8 cellular contexts compared by ENCODE assay signal in genomic region chr1:228081578-228082259, GRCh38. TPM values are rescaled to one million over a fixed set of nuclear protein-coding genes. Genes with fewer than 3 reads are reported as not detected.
DNase-seq lines count a peak whose midpoint lies in the region; ATAC-seq and TF ChIP-seq lines count a peak whose summit lies in the region.

No MANE protein-coding gene starts in this region.

- peak overlapping the region; percentile 93 for H3K27ac ChIP-seq in HL-60 (replicated peaks)
- no peak overlapping the region for H3K27ac ChIP-seq in iPS DF 6.9 (ENCODE audit: low read length)

- peaks cover 24 to 25% of the 10 kb centered on the region in 2 donors for H3K36me3 Mint-ChIP-seq in activated naive CD4-positive, alpha-beta T cell treated with anti-CD3 and anti-CD28 coated beads, Interleukin-2, amount 50 U/mL, for 72 hours
- peaks cover 55% of the 10 kb centered on the region for H3K36me3 Mint-ChIP-seq in stimulated activated effector memory CD8-positive, alpha-beta T cell treated with anti-CD3 and anti-CD28 coated beads, Interleukin-12 subunit alpha, Interleukin-12 subunit beta, amount 100 ng/mL, for 72 hours

- H3K4me3 ChIP-seq in HL-60 (replicated peaks; ENCODE audit: insufficient read depth, low read length) (peak overlapping the region; percentile 76), iPS DF 6.9 (ENCODE audit: low read length) (peak overlapping the region; percentile 64; the same call in 1 of the 2 replicates)

- H3K27me3 ChIP-seq in HL-60 (ENCODE audit: insufficient read depth, poor library complexity, severe bottlenecking): no peaks in the 10 kb centered on the region
- peaks cover 7% of the 10 kb centered on the region; the same call in 1 of the 2 replicates for H3K27me3 ChIP-seq in iPS DF 6.9 (ENCODE audit: control insufficient read depth, insufficient read depth, low read length)

- no peak for TF ChIP-seq CTCF in HL-60 (IDR thresholded peaks at IDR 0.05; ENCODE audit: insufficient read depth, low read length)

- DNase-seq in Daoy (ENCODE audit: low read depth) (peak; percentile 41), HL-60 (ENCODE audit: low read depth in 1 of 2, low spot score in 1 of 2) (no peak), iPS DF 6.9 (ENCODE audit: low read depth, low spot score) (no peak), kidney tubule cell (ENCODE audit: low spot score) (no peak), NOMO-1 (lab: John Stamatoyannopoulos, UW; ENCODE audit: unreplicated experiment in 2 of 2) (no peak)
- peak in 1 of 2 donors; percentile 43 for DNase-seq in activated naive CD4-positive, alpha-beta T cell treated with anti-CD3 and anti-CD28 coated beads, Interleukin-2, amount 50 U/mL, for 72 hours (ENCODE audit: low spot score in 2 of 2)
- DNase-seq in stimulated activated effector memory CD8-positive, alpha-beta T cell treated with anti-CD3 and anti-CD28 coated beads, Interleukin-12 subunit alpha, Interleukin-12 subunit beta, amount 100 ng/mL, for 72 hours (ENCODE audit: low spot score in 2 of 2): no peak

- H3K9me3 Mint-ChIP-seq in activated naive CD4-positive, alpha-beta T cell treated with anti-CD3 and anti-CD28 coated beads, Interleukin-2, amount 50 U/mL, for 72 hours: no peaks in the 10 kb centered on the region
- H3K9me3 Mint-ChIP-seq in stimulated activated effector memory CD8-positive, alpha-beta T cell treated with anti-CD3 and anti-CD28 coated beads, Interleukin-12 subunit alpha, Interleukin-12 subunit beta, amount 100 ng/mL, for 72 hours: no peaks in the 10 kb centered on the region

- peaks cover 5% of the 10 kb centered on the region; the same call in 1 of the 2 replicates for H3K4me1 ChIP-seq in iPS DF 6.9 (ENCODE audit: control insufficient read depth, insufficient read depth, low read length)

- H3K4me3 Mint-ChIP-seq in stimulated activated effector memory CD8-positive, alpha-beta T cell treated with anti-CD3 and anti-CD28 coated beads, Interleukin-12 subunit alpha, Interleukin-12 subunit beta, amount 100 ng/mL, for 72 hours: peak overlapping the region; percentile 90

- H3K36me3 ChIP-seq in iPS DF 6.9 (ENCODE audit: control insufficient read depth, insufficient read depth, low read length): no peaks in the 10 kb centered on the region

- no CpG with 5 or more reads among the region's 37 CpGs for WGBS in iPS DF 6.9 (ENCODE audit: insufficient coverage, insufficient read length)

- ATAC-seq in GM21360 (IDR thresholded peaks at IDR 0.05; ENCODE audit: unreplicated experiment): peak; percentile 19
- ATAC-seq in activated naive CD4-positive, alpha-beta T cell treated with anti-CD3 and anti-CD28 coated beads, Interleukin-2, amount 50 U/mL, for 72 hours: peak; percentile 8 to 30
- ATAC-seq in stimulated activated effector memory CD8-positive, alpha-beta T cell treated with anti-CD3 and anti-CD28 coated beads, Interleukin-12 subunit alpha, Interleukin-12 subunit beta, amount 100 ng/mL, for 72 hours: peak; percentile 27

- peaks cover 52% of the 10 kb centered on the region for H3K4me1 Mint-ChIP-seq in stimulated activated effector memory CD8-positive, alpha-beta T cell treated with anti-CD3 and anti-CD28 coated beads, Interleukin-12 subunit alpha, Interleukin-12 subunit beta, amount 100 ng/mL, for 72 hours

- H3K27ac Mint-ChIP-seq in activated naive CD4-positive, alpha-beta T cell treated with anti-CD3 and anti-CD28 coated beads, Interleukin-2, amount 50 U/mL, for 72 hours: peak overlapping the region; percentile 65 to 97
- peak overlapping the region; percentile 94 for H3K27ac Mint-ChIP-seq in stimulated activated effector memory CD8-positive, alpha-beta T cell treated with anti-CD3 and anti-CD28 coated beads, Interleukin-12 subunit alpha, Interleukin-12 subunit beta, amount 100 ng/mL, for 72 hours

- H3K9me3 ChIP-seq in iPS DF 6.9 (ENCODE audit: control insufficient read depth, insufficient read depth, low read length): no peaks in the 10 kb centered on the region

RNA-seq across cellular contexts. Expression of gene ARF1, which starts 0.8 kb away (rescaled TPM):
- total RNA-seq in Daoy (2014; rRNA removed; shearing (Covaris generic)): 122 and 144 TPM in 2 replicates
- total RNA-seq in activated naive CD4-positive, alpha-beta T cell treated with anti-CD3 and anti-CD28 coated beads, Interleukin-2, amount 50 U/mL, for 72 hours: 100 to 1,000 TPM; 308 to 333 TPM

RNA-seq across cellular contexts. Expression of gene C1orf35, which starts 21.4 kb away (rescaled TPM):
- 14.8 and 19.9 TPM in 2 replicates for total RNA-seq in Daoy (2014; rRNA removed; shearing (Covaris generic))
- 10 to 100 TPM; 17.6 to 19.4 TPM for total RNA-seq in activated naive CD4-positive, alpha-beta T cell treated with anti-CD3 and anti-CD28 coated beads, Interleukin-2, amount 50 U/mL, for 72 hours

RNA-seq across cellular contexts. Expression of gene MRPL55, which starts 27.4 kb away (rescaled TPM):
- total RNA-seq in Daoy (2014; rRNA removed; shearing (Covaris generic)): 88.6 and 137 TPM in 2 replicates
- total RNA-seq in activated naive CD4-positive, alpha-beta T cell treated with anti-CD3 and anti-CD28 coated beads, Interleukin-2, amount 50 U/mL, for 72 hours: 10 to 100 TPM; 50.6 to 52.5 TPM

RNA-seq across cellular contexts. Expression of gene GUK1, which starts 58.4 kb away (rescaled TPM):
- total RNA-seq in Daoy (2014; rRNA removed; shearing (Covaris generic)): 218 and 268 TPM in 2 replicates
- total RNA-seq in activated naive CD4-positive, alpha-beta T cell treated with anti-CD3 and anti-CD28 coated beads, Interleukin-2, amount 50 U/mL, for 72 hours: 100 to 1,000 TPM; 206 to 293 TPM
